Comparison of ENCODE assay signal across 2 cellular contexts in the genomic region with DNA sequence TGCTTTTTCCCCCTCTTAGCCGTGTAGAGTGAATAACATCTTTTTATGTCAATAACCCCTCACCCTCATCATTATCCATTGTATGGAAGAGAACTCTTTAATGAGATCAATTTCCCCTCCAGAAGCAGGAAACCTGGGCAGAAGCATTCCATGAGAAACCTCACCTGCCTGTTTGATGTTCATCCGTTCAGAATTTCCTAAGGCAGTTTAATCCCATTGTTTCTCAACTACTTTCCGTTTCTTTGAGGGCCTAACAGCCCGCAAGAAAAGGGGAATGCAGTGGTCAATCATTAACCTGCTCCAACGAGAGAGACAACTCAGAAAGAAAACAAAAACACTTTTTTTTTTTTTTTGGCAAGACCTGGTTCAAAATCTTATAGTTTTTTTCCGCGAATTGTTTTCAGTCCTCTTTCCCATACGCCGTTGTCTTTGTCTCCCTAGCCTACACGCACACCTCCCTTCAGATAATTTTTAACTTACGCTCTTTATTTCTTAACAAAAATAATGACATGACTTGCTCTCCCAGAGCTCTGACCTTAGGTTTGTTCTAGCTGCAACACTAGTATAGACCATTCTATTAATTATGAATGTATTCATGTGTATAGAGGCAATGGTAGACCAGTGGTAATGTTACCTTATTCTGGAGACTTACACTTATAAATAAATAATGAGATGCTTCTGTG.
A peak's percentile ranks its signal among the peaks of the same experiment; 100 is the strongest.
TF ChIP-seq lines count a peak whose summit lies in the region.

No MANE protein-coding gene starts in this region.

TF ChIP-seq in GM23338, 12 proteins besides CTCF, POLR2A, EP300 and RAD21:
- TF ChIP-seq NANOG (IDR thresholded peaks at IDR 0.05; ENCODE audit: borderline replicate concordance), result no peak
- no peak for TF ChIP-seq STAT1 (IDR thresholded peaks at IDR 0.05; ENCODE audit: unreplicated experiment)
- no peak for TF ChIP-seq JUNB (IDR thresholded peaks at IDR 0.05; ENCODE audit: unreplicated experiment)
- TF ChIP-seq ZNF114 (CRISPR knock-in tag; IDR thresholded peaks at IDR 0.05), result no peak
- TF ChIP-seq CREB1 (CRISPR knock-in tag; IDR thresholded peaks at IDR 0.05; ENCODE audit: low read depth), result no peak
- TF ChIP-seq POLR2AphosphoS5 (IDR thresholded peaks at IDR 0.05; ENCODE audit: low read depth), result no peak
- TF ChIP-seq, protein P1, sequence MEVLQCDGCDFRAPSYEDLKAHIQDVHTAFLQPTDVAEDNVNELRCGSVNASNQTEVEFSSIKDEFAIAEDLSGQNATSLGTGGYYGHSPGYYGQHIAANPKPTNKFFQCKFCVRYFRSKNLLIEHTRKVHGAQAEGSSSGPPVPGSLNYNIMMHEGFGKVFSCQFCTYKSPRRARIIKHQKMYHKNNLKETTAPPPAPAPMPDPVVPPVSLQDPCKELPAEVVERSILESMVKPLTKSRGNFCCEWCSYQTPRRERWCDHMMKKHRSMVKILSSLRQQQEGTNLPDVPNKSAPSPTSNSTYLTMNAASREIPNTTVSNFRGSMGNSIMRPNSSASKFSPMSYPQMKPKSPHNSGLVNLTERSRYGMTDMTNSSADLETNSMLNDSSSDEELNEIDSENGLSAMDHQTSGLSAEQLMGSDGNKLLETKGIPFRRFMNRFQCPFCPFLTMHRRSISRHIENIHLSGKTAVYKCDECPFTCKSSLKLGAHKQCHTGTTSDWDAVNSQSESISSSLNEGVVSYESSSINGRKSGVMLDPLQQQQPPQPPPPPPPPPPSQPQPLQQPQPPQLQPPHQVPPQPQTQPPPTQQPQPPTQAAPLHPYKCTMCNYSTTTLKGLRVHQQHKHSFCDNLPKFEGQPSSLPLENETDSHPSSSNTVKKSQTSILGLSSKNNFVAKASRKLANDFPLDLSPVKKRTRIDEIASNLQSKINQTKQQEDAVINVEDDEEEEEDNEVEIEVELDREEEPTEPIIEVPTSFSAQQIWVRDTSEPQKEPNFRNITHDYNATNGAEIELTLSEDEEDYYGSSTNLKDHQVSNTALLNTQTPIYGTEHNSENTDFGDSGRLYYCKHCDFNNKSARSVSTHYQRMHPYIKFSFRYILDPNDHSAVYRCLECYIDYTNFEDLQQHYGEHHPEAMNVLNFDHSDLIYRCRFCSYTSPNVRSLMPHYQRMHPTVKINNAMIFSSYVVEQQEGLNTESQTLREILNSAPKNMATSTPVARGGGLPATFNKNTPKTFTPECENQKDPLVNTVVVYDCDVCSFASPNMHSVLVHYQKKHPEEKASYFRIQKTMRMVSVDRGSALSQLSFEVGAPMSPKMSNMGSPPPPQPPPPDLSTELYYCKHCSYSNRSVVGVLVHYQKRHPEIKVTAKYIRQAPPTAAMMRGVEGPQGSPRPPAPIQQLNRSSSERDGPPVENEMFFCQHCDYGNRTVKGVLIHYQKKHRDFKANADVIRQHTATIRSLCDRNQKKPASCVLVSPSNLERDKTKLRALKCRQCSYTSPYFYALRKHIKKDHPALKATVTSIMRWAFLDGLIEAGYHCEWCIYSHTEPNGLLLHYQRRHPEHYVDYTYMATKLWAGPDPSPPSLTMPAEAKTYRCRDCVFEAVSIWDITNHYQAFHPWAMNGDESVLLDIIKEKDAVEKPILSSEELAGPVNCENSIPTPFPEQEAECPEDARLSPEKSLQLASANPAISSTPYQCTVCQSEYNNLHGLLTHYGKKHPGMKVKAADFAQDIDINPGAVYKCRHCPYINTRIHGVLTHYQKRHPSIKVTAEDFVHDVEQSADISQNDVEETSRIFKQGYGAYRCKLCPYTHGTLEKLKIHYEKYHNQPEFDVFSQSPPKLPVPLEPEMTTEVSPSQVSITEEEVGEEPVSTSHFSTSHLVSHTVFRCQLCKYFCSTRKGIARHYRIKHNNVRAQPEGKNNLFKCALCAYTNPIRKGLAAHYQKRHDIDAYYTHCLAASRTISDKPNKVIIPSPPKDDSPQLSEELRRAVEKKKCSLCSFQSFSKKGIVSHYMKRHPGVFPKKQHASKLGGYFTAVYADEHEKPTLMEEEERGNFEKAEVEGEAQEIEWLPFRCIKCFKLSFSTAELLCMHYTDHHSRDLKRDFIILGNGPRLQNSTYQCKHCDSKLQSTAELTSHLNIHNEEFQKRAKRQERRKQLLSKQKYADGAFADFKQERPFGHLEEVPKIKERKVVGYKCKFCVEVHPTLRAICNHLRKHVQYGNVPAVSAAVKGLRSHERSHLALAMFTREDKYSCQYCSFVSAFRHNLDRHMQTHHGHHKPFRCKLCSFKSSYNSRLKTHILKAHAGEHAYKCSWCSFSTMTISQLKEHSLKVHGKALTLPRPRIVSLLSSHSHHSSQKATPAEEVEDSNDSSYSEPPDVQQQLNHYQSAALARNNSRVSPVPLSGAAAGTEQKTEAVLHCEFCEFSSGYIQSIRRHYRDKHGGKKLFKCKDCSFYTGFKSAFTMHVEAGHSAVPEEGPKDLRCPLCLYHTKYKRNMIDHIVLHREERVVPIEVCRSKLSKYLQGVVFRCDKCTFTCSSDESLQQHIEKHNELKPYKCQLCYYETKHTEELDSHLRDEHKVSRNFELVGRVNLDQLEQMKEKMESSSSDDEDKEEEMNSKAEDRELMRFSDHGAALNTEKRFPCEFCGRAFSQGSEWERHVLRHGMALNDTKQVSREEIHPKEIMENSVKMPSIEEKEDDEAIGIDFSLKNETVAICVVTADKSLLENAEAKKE (CRISPR knock-in tag; IDR thresholded peaks at IDR 0.05), result no peak

TF ChIP-seq in HepG2, 621 proteins besides CTCF, POLR2A, EP300 and RAD21 (continues in another document):
- TF ChIP-seq ZNF577 (CRISPR knock-in tag; IDR thresholded peaks at IDR 0.05; ENCODE audit: borderline replicate concordance, low read depth) (no peak), MYNN (CRISPR knock-in tag; IDR thresholded peaks at IDR 0.05; ENCODE audit: low read depth) (no peak), CBX1 (IDR thresholded peaks at IDR 0.05; ENCODE audit: low read depth) (no peak), SSRP1 (CRISPR knock-in tag; IDR thresholded peaks at IDR 0.05) (peak; percentile 52; the same call in 1 of the 2 replicates), ZNF205 (CRISPR knock-in tag; IDR thresholded peaks at IDR 0.05) (no peak), DPF2 (CRISPR knock-in tag; IDR thresholded peaks at IDR 0.05; ENCODE audit: borderline replicate concordance, low read depth) (no peak), ZNF790 (CRISPR knock-in tag; IDR thresholded peaks at IDR 0.05; ENCODE audit: borderline replicate concordance) (no peak), RXRB (CRISPR knock-in tag; IDR thresholded peaks at IDR 0.05; ENCODE audit: borderline replicate concordance) (peak; percentile 31; the same call in 1 of the 2 replicates), ZNF33B (CRISPR knock-in tag; IDR thresholded peaks at IDR 0.05) (no peak), ZSCAN12 (CRISPR knock-in tag; IDR thresholded peaks at IDR 0.05) (no peak), EZH2 (conservative IDR thresholded peaks at IDR 0.05; ENCODE audit: low read depth, low read length) (no peak), ELF3 (CRISPR knock-in tag; IDR thresholded peaks at IDR 0.05) (peak; percentile 49; the same call in 1 of the 2 replicates), MEF2D (CRISPR knock-in tag; IDR thresholded peaks at IDR 0.05) (no peak), ZNF557 (CRISPR knock-in tag; IDR thresholded peaks at IDR 0.05) (no peak)
- TF ChIP-seq, protein P2, sequence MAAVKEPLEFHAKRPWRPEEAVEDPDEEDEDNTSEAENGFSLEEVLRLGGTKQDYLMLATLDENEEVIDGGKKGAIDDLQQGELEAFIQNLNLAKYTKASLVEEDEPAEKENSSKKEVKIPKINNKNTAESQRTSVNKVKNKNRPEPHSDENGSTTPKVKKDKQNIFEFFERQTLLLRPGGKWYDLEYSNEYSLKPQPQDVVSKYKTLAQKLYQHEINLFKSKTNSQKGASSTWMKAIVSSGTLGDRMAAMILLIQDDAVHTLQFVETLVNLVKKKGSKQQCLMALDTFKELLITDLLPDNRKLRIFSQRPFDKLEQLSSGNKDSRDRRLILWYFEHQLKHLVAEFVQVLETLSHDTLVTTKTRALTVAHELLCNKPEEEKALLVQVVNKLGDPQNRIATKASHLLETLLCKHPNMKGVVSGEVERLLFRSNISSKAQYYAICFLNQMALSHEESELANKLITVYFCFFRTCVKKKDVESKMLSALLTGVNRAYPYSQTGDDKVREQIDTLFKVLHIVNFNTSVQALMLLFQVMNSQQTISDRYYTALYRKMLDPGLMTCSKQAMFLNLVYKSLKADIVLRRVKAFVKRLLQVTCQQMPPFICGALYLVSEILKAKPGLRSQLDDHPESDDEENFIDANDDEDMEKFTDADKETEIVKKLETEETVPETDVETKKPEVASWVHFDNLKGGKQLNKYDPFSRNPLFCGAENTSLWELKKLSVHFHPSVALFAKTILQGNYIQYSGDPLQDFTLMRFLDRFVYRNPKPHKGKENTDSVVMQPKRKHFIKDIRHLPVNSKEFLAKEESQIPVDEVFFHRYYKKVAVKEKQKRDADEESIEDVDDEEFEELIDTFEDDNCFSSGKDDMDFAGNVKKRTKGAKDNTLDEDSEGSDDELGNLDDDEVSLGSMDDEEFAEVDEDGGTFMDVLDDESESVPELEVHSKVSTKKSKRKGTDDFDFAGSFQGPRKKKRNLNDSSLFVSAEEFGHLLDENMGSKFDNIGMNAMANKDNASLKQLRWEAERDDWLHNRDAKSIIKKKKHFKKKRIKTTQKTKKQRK (IDR thresholded peaks at IDR 0.05; ENCODE audit: low read length), result no peak
- TF ChIP-seq, protein P3, sequence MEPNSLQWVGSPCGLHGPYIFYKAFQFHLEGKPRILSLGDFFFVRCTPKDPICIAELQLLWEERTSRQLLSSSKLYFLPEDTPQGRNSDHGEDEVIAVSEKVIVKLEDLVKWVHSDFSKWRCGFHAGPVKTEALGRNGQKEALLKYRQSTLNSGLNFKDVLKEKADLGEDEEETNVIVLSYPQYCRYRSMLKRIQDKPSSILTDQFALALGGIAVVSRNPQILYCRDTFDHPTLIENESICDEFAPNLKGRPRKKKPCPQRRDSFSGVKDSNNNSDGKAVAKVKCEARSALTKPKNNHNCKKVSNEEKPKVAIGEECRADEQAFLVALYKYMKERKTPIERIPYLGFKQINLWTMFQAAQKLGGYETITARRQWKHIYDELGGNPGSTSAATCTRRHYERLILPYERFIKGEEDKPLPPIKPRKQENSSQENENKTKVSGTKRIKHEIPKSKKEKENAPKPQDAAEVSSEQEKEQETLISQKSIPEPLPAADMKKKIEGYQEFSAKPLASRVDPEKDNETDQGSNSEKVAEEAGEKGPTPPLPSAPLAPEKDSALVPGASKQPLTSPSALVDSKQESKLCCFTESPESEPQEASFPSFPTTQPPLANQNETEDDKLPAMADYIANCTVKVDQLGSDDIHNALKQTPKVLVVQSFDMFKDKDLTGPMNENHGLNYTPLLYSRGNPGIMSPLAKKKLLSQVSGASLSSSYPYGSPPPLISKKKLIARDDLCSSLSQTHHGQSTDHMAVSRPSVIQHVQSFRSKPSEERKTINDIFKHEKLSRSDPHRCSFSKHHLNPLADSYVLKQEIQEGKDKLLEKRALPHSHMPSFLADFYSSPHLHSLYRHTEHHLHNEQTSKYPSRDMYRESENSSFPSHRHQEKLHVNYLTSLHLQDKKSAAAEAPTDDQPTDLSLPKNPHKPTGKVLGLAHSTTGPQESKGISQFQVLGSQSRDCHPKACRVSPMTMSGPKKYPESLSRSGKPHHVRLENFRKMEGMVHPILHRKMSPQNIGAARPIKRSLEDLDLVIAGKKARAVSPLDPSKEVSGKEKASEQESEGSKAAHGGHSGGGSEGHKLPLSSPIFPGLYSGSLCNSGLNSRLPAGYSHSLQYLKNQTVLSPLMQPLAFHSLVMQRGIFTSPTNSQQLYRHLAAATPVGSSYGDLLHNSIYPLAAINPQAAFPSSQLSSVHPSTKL (CRISPR knock-in tag; IDR thresholded peaks at IDR 0.05), result peak; percentile 80
- TF ChIP-seq, protein P4, sequence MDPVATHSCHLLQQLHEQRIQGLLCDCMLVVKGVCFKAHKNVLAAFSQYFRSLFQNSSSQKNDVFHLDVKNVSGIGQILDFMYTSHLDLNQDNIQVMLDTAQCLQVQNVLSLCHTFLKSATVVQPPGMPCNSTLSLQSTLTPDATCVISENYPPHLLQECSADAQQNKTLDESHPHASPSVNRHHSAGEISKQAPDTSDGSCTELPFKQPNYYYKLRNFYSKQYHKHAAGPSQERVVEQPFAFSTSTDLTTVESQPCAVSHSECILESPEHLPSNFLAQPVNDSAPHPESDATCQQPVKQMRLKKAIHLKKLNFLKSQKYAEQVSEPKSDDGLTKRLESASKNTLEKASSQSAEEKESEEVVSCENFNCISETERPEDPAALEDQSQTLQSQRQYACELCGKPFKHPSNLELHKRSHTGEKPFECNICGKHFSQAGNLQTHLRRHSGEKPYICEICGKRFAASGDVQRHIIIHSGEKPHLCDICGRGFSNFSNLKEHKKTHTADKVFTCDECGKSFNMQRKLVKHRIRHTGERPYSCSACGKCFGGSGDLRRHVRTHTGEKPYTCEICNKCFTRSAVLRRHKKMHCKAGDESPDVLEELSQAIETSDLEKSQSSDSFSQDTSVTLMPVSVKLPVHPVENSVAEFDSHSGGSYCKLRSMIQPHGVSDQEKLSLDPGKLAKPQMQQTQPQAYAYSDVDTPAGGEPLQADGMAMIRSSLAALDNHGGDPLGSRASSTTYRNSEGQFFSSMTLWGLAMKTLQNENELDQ (CRISPR knock-in tag; IDR thresholded peaks at IDR 0.05; ENCODE audit: borderline replicate concordance), result no peak
- TF ChIP-seq, protein P5, sequence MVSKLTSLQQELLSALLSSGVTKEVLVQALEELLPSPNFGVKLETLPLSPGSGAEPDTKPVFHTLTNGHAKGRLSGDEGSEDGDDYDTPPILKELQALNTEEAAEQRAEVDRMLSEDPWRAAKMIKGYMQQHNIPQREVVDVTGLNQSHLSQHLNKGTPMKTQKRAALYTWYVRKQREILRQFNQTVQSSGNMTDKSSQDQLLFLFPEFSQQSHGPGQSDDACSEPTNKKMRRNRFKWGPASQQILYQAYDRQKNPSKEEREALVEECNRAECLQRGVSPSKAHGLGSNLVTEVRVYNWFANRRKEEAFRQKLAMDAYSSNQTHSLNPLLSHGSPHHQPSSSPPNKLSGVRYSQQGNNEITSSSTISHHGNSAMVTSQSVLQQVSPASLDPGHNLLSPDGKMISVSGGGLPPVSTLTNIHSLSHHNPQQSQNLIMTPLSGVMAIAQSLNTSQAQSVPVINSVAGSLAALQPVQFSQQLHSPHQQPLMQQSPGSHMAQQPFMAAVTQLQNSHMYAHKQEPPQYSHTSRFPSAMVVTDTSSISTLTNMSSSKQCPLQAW (CRISPR knock-in tag; IDR thresholded peaks at IDR 0.05), result peak; percentile 73
- TF ChIP-seq, protein P6, sequence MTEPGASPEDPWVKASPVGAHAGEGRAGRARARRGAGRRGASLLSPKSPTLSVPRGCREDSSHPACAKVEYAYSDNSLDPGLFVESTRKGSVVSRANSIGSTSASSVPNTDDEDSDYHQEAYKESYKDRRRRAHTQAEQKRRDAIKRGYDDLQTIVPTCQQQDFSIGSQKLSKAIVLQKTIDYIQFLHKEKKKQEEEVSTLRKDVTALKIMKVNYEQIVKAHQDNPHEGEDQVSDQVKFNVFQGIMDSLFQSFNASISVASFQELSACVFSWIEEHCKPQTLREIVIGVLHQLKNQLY (CRISPR knock-in tag; IDR thresholded peaks at IDR 0.05), result no peak
